8 cellular contexts compared by ENCODE assay signal in the genomic region with DNA sequence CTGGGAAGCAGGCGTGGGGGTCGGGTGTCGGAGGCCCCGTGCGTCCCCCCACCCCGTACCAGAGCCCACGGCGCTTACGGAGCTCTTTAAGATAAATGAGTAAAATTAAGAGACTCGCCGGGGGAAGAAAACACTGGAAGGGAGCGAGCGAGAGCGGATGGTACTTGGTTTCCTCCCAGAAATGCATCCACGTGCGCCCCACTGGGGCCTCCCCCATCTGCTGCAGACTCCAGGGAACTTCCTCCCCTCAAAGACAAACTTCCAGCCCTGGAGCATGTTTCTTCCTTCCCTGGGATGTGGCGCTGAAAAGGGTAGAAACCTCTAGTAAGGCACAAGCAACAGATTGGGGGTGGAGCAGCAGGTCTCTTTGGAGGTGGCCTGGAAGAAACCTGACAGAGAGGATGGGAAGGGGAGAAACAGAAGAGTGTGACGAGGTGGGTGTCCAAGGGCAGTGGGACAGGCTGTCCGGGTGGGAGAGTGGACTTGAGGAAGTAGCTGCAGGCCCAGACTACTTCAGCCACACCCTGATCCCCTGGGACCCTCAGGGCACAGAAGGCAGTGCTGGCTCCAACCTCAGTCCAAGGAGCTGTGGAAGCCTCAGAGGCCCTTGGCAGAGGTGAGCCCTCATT.
DNase-seq lines count a peak whose midpoint lies in the region; ATAC-seq and TF ChIP-seq lines count a peak whose summit lies in the region.
"Not testable (repeated sequence)": the region's sequence is repeated elsewhere in the genome, so short reads cannot be mapped to it uniquely, and the experiment has no call there.

No MANE protein-coding gene starts in this region.

- DNase-seq in PC-3; sciatic nerve (ENCODE audit: low spot score); upper lobe of right lung: not testable (repeated sequence)
- DNase-seq in heart left ventricle = peak in 1 of 5 donors; percentile 44
- peak; percentile 29 for DNase-seq in mesendoderm

- peak overlapping the region; percentile 59 for H3K4me3 Mint-ChIP-seq in activated T-helper 17 cell treated with anti-CD3 and anti-CD28 coated beads, Interleukin-2, amount 50 U/mL, for 72 hours

- not testable (repeated sequence) for H3K27ac Mint-ChIP-seq in activated T-helper 17 cell treated with anti-CD3 and anti-CD28 coated beads, Interleukin-2, amount 50 U/mL, for 72 hours

- intact Hi-C loops in PC-3 (cut with micrococcal nuclease); heart left ventricle (cut with DNase I); sciatic nerve (cut with DNase I); upper lobe of right lung (cut with DNase I): not testable (repeated sequence)

- H3K36me3 ChIP-seq in DOHH2 (ENCODE audit: control insufficient read depth, low read length); PC-3 (ENCODE audit: low read depth, low read length); heart left ventricle; mesendoderm (ENCODE audit: control insufficient read depth, insufficient read depth, low read length); upper lobe of right lung: not testable (repeated sequence)

- not testable (repeated sequence) for TF ChIP-seq CTCF in DOHH2 (IDR thresholded peaks at IDR 0.05; ENCODE audit: low read depth, low read length, poor library complexity, severe bottlenecking); PC-3 (conservative IDR thresholded peaks at IDR 0.05; ENCODE audit: low read depth, low read length); heart left ventricle (IDR thresholded peaks at IDR 0.05); upper lobe of right lung (IDR thresholded peaks at IDR 0.05)

- not testable (repeated sequence) for H3K27ac ChIP-seq in DOHH2 (ENCODE audit: low read depth, low read length); mesendoderm (ENCODE audit: low read depth, low read length)
- H3K27ac ChIP-seq in PC-3 (ENCODE audit: low read length) (0 out of 2 replicates have a peak overlapping the region, but pooled peaks have one; percentile 29), cingulate gyrus (ENCODE audit: low read depth, low read length) (peak overlapping the region; percentile 54), heart left ventricle (peak overlapping the region; percentile 40 to 82 (median 72)), upper lobe of right lung (peak overlapping the region; percentile 78)

- H4K5ac ChIP-seq in mesendoderm (ENCODE audit: low read length) = not testable (repeated sequence)

- H3K27me3 ChIP-seq in DOHH2 (ENCODE audit: control insufficient read depth, low read length); PC-3 (ENCODE audit: low read length); heart left ventricle; mesendoderm (ENCODE audit: insufficient read depth, low read length, poor library complexity); upper lobe of right lung: not testable (repeated sequence)

- H3K56ac ChIP-seq in mesendoderm (ENCODE audit: low read length) = peak overlapping the region; percentile 82

- H3K4me2 ChIP-seq in DOHH2 (ENCODE audit: low read length) (peak overlapping the region; percentile 52), PC-3 (ENCODE audit: low read length) (peak overlapping the region; percentile 97), mesendoderm (ENCODE audit: low read length) (peak overlapping the region; percentile 47)

- 8 to 11% (median 9%) methylated on average over 19 of the region's 19 CpGs for WGBS in heart left ventricle, 4 donors
- no CpG with 5 or more reads among the region's 19 CpGs for WGBS in mesendoderm (ENCODE audit: extremely low coverage, insufficient coverage, low lambda C conversion rate)

- POLR2A ChIA-PET in PC-3 (lab: Charles Lee; ENCODE audit: unreplicated experiment) = not testable (repeated sequence)

- H3K27me3 Mint-ChIP-seq in activated T-helper 17 cell treated with anti-CD3 and anti-CD28 coated beads, Interleukin-2, amount 50 U/mL, for 72 hours = peaks cover 39% of the 10 kb centered on the region

- TSS peak; percentile 95 for BruUV-seq in PC-3 (replicated peaks; lab: Mats Ljungman, UMichigan)

- CTCF ChIA-PET in PC-3 (lab: Charles Lee) = not testable (repeated sequence)

- not testable (repeated sequence) for H3K36me3 Mint-ChIP-seq in activated T-helper 17 cell treated with anti-CD3 and anti-CD28 coated beads, Interleukin-2, amount 50 U/mL, for 72 hours (ENCODE audit: low read depth)

- peak overlapping the region; percentile 40 for H3K4me3 ChIP-seq in DOHH2 (ENCODE audit: low read length)
- H3K4me3 ChIP-seq in PC-3 (ENCODE audit: low read length) = peak overlapping the region; percentile 78
- H3K4me3 ChIP-seq in heart left ventricle = peak overlapping the region in 11 of 12 donors; percentile 16 to 60 (median 47)
- peak overlapping the region; percentile 39 for H3K4me3 ChIP-seq in mesendoderm (ENCODE audit: low read length)
- peak overlapping the region; percentile 53 for H3K4me3 ChIP-seq in upper lobe of right lung

- not testable (repeated sequence) for H2AK5ac ChIP-seq in mesendoderm (ENCODE audit: low read length)

- H3K4me1 Mint-ChIP-seq in activated T-helper 17 cell treated with anti-CD3 and anti-CD28 coated beads, Interleukin-2, amount 50 U/mL, for 72 hours = not testable (repeated sequence)

- H3K23ac ChIP-seq in mesendoderm (ENCODE audit: low read length) = not testable (repeated sequence)

- peak; percentile 8 for ATAC-seq in PC-3
- ATAC-seq in activated T-helper 17 cell treated with anti-CD3 and anti-CD28 coated beads, Interleukin-2, amount 50 U/mL, for 72 hours (replicated peaks) = not testable (repeated sequence)
- ATAC-seq in heart left ventricle = peak in 3 of 4 donors; percentile 21 to 33 (median 23)
- peak; percentile 33 for ATAC-seq in sciatic nerve
- ATAC-seq in upper lobe of right lung = peak; percentile 3

- H3K9me3 Mint-ChIP-seq in activated T-helper 17 cell treated with anti-CD3 and anti-CD28 coated beads, Interleukin-2, amount 50 U/mL, for 72 hours = not testable (repeated sequence)

- not testable (repeated sequence) for H4K8ac ChIP-seq in mesendoderm (ENCODE audit: low read depth, low read length)

- not testable (repeated sequence) for TF ChIP-seq POLR2A in heart left ventricle (IDR thresholded peaks at IDR 0.05)

- H2AFZ ChIP-seq in PC-3 (ENCODE audit: low read length) = peak overlapping the region; percentile 93

- peak overlapping the region; percentile 78 for H3K18ac ChIP-seq in mesendoderm (ENCODE audit: low read length)

- H3K4ac ChIP-seq in mesendoderm (ENCODE audit: low read depth, low read length) = peak overlapping the region; percentile 48

- H3K9ac ChIP-seq in PC-3 (ENCODE audit: low read length) (peak overlapping the region; percentile 66), mesendoderm (ENCODE audit: low read length) (peak overlapping the region; percentile 51)

- not testable (repeated sequence) for H2BK120ac ChIP-seq in mesendoderm (ENCODE audit: low read depth, low read length)

- not testable (repeated sequence) for H3F3A ChIP-seq in DOHH2 (ENCODE audit: control insufficient read depth, insufficient read depth); PC-3 (ENCODE audit: low read length, unreplicated experiment)

- not testable (repeated sequence) for H2BK5ac ChIP-seq in mesendoderm (ENCODE audit: low read length)

- not testable (repeated sequence) for H2BK15ac ChIP-seq in mesendoderm (replicated peaks; ENCODE audit: low read depth)

- not testable (repeated sequence) for H3K9me3 ChIP-seq in DOHH2 (ENCODE audit: control insufficient read depth, insufficient read depth, low read length); PC-3 (ENCODE audit: low read length); heart left ventricle; upper lobe of right lung

- H3K79me2 ChIP-seq in DOHH2 (ENCODE audit: control insufficient read depth, low read length); PC-3 (ENCODE audit: low read length); mesendoderm (ENCODE audit: control insufficient read depth, insufficient read depth, low read length): not testable (repeated sequence)

- H4K20me1 ChIP-seq in DOHH2 (ENCODE audit: control insufficient read depth, insufficient read depth, low read depth, low read length); PC-3 (ENCODE audit: low read length): not testable (repeated sequence)

- H3K9me2 ChIP-seq in DOHH2 (replicated peaks; ENCODE audit: control insufficient read depth, low read length); PC-3 (replicated peaks; ENCODE audit: low read length): not testable (repeated sequence)

- not testable (repeated sequence) for H3K79me1 ChIP-seq in mesendoderm (ENCODE audit: low read length)

- H3K4me1 ChIP-seq in DOHH2 (ENCODE audit: control insufficient read depth, low read length); mesendoderm (ENCODE audit: control insufficient read depth, low read depth, low read length): not testable (repeated sequence)
- H3K4me1 ChIP-seq in PC-3 (ENCODE audit: insufficient read depth, low read length) (peaks cover 42% of the 10 kb centered on the region), heart left ventricle (peaks cover 0 to 20% (median 6%) of the 10 kb centered on the region in 12 donors), upper lobe of right lung (peaks cover 12% of the 10 kb centered on the region)

Comparison
In these comparisons a context has a peak if more than half of its experiments do, and no peak if none do; other contexts are left out.
1. H3K4me2 ChIP-seq: peak in every context shown above with its lines; median percentile 97 in PC-3; 52 in DOHH2; 47 in mesendoderm.